In genomic region chr2:26580751-26581150, GRCh38 we compare ENCODE assay signal across 23 cellular contexts.
"Had no signal": no experiment of that assay in that cellular context is flagged by ENCODE, and none has a peak within 500 bp of the region (broad histone marks: within the 10 kb centered on the region; RNA-seq: fewer than 3 reads in every experiment).

No MANE protein-coding gene starts in this region.

- H3K9ac ChIP-seq: neural progenitor cell had no signal

- H3K4me3 ChIP-seq: left lung, lung, neural progenitor cell, ovary, psoas muscle, stomach, suprapubic skin, transverse colon had no signal

- H3K4me1 ChIP-seq: left lung, neural progenitor cell, psoas muscle, stomach, transverse colon had no signal

- H3K9me3 Mint-ChIP-seq: activated CD4-positive, alpha-beta T cell treated with anti-CD3 and anti-CD28 coated beads, Interleukin-2, amount 10 ng/mL, durations not matched to agents 7 days and 5 days; activated naive CD4-positive, alpha-beta T cell treated with anti-CD3 and anti-CD28 coated beads for 36 hours; activated naive CD8-positive, alpha-beta T cell treated with anti-CD3 and anti-CD28 coated beads, Interleukin-2, amount 10 ng/mL, durations not matched to agents 7 days and 5 days; activated T-helper 17 cell treated with anti-CD3 and anti-CD28 coated beads, Interleukin-2, amount 50 U/mL, for 72 hours; naive thymus-derived CD8-positive, alpha-beta T cell; neural progenitor cell; stimulated activated memory B cell treated with anti-CD40 and anti-IgM and Interleukin-4, amounts not matched to agents 10 μg/mL and 1 μg/mL and 100 μg/mL, for 72 hours had no signal

- ATAC-seq: activated CD8-positive, alpha-beta T cell treated with anti-CD3 and anti-CD28 coated beads, Interleukin-2, amount 10 ng/mL, durations not matched to agents 7 days and 5 days; activated T-helper 17 cell treated with anti-CD3 and anti-CD28 coated beads, Interleukin-2, amount 50 U/mL, for 72 hours; left lung; naive thymus-derived CD8-positive, alpha-beta T cell; psoas muscle; right cardiac atrium; stimulated activated memory B cell treated with anti-CD40 and anti-IgM and Interleukin-4, amounts not matched to agents 10 μg/mL and 1 μg/mL and 100 μg/mL, for 72 hours had no signal

- H3K4me3 Mint-ChIP-seq: activated CD4-positive, alpha-beta T cell treated with anti-CD3 and anti-CD28 coated beads, Interleukin-2, amount 10 ng/mL, durations not matched to agents 7 days and 5 days; activated CD8-positive, alpha-beta T cell treated with anti-CD3 and anti-CD28 coated beads, Interleukin-2, amount 10 ng/mL, durations not matched to agents 7 days and 5 days; activated naive CD4-positive, alpha-beta T cell treated with anti-CD3 and anti-CD28 coated beads for 36 hours; activated naive CD8-positive, alpha-beta T cell treated with anti-CD3 and anti-CD28 coated beads, Interleukin-2, amount 10 ng/mL, durations not matched to agents 7 days and 5 days; activated T-helper 17 cell treated with anti-CD3 and anti-CD28 coated beads, Interleukin-2, amount 50 U/mL, for 72 hours; naive thymus-derived CD8-positive, alpha-beta T cell; stimulated activated memory B cell treated with anti-CD40 and anti-IgM and Interleukin-4, amounts not matched to agents 10 μg/mL and 1 μg/mL and 100 μg/mL, for 72 hours had no signal

- H3K27ac ChIP-seq: left lung, neural progenitor cell, ovary, psoas muscle, stomach, suprapubic skin, transverse colon had no signal

- H3K4me1 Mint-ChIP-seq: activated T-helper 17 cell treated with anti-CD3 and anti-CD28 coated beads, Interleukin-2, amount 50 U/mL, for 72 hours; naive thymus-derived CD8-positive, alpha-beta T cell; stimulated activated memory B cell treated with anti-CD40 and anti-IgM and Interleukin-4, amounts not matched to agents 10 μg/mL and 1 μg/mL and 100 μg/mL, for 72 hours had no signal

- H3K36me3 Mint-ChIP-seq: activated naive CD8-positive, alpha-beta T cell treated with anti-CD3 and anti-CD28 coated beads, Interleukin-2, amount 10 ng/mL, durations not matched to agents 7 days and 5 days; naive thymus-derived CD8-positive, alpha-beta T cell; neural progenitor cell; stimulated activated memory B cell treated with anti-CD40 and anti-IgM and Interleukin-4, amounts not matched to agents 10 μg/mL and 1 μg/mL and 100 μg/mL, for 72 hours had no signal

- DNase-seq: activated CD4-positive, alpha-beta T cell treated with anti-CD3 and anti-CD28 coated beads, Interleukin-2, amount 10 ng/mL, durations not matched to agents 7 days and 5 days; activated CD8-positive, alpha-beta T cell treated with anti-CD3 and anti-CD28 coated beads, Interleukin-2, amount 10 ng/mL, durations not matched to agents 7 days and 5 days; activated naive CD4-positive, alpha-beta T cell treated with anti-CD3 and anti-CD28 coated beads for 36 hours; activated naive CD8-positive, alpha-beta T cell treated with anti-CD3 and anti-CD28 coated beads, Interleukin-2, amount 10 ng/mL, durations not matched to agents 7 days and 5 days; amniotic stem cell; cortex of kidney; kidney glomerular epithelial cell; naive thymus-derived CD8-positive, alpha-beta T cell; psoas muscle; right cardiac atrium; small intestine; stimulated activated CD4-positive, alpha-beta T cell treated with anti-CD3 and anti-CD28 coated beads, Interleukin-15, amount 100 ng/mL, for 24 hours; stomach; T-helper 1 cell; T-helper 9 cell; transverse colon had no signal

- H3K27me3 ChIP-seq: ovary had no signal

- H3K27ac Mint-ChIP-seq: activated CD4-positive, alpha-beta T cell treated with anti-CD3 and anti-CD28 coated beads, Interleukin-2, amount 10 ng/mL, durations not matched to agents 7 days and 5 days; activated CD8-positive, alpha-beta T cell treated with anti-CD3 and anti-CD28 coated beads, Interleukin-2, amount 10 ng/mL, durations not matched to agents 7 days and 5 days; activated naive CD4-positive, alpha-beta T cell treated with anti-CD3 and anti-CD28 coated beads for 36 hours; activated naive CD8-positive, alpha-beta T cell treated with anti-CD3 and anti-CD28 coated beads, Interleukin-2, amount 10 ng/mL, durations not matched to agents 7 days and 5 days; activated T-helper 17 cell treated with anti-CD3 and anti-CD28 coated beads, Interleukin-2, amount 50 U/mL, for 72 hours; neural progenitor cell; stimulated activated memory B cell treated with anti-CD40 and anti-IgM and Interleukin-4, amounts not matched to agents 10 μg/mL and 1 μg/mL and 100 μg/mL, for 72 hours had no signal

- H3K9me3 ChIP-seq: left lung, ovary, psoas muscle, stomach, suprapubic skin, transverse colon had no signal

- H3K36me3 ChIP-seq: left lung, neural progenitor cell, ovary, stomach, suprapubic skin, transverse colon had no signal
